ENCODE assay signal across 1 cellular context in the genomic region with DNA sequence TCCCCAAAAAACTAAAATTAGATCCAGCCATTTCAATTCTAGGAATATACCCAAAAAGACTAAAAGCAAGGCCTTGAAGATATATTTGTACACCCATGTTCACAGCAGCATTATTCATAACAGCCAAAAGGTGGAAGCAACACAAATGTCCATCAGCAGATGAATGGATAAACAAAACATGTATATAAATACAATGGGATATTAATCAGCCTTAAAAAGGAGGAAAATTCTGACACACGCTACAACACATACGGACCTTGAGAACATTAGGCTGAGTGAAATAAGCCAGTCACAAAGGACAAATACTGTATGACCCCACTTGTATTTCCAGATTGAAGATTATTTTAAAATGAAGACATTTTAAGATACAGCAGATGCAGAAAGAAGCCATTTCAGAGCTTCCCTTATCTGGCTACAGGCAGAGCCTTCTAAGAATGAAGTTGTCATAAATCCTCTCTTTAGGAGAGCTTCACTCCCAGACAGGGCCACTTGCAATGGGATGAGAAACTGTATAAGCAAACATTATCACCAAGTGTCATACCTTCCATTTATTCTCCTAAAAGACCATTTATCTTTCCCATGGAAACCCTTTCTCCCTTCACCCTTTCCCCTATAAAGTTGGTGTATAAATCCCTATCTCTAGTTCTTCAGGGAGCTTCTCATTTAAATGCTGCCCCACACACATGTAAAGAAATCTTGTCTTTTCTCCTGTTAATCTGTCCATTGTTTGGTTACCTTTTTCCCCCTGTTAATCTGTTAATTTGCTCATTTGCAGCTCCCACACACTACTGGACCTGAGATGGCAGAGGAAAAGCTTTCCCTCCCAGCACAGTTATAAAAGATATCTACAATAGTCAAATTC.
A peak's percentile ranks its signal among the peaks of the same experiment; 100 is the strongest.
TF ChIP-seq lines count a peak whose summit lies in the region.

No MANE protein-coding gene starts in this region.

TF ChIP-seq in K562, 482 proteins besides CTCF, POLR2A, EP300 and RAD21 (continued from another document and continues in another):
- TF ChIP-seq, protein P1, sequence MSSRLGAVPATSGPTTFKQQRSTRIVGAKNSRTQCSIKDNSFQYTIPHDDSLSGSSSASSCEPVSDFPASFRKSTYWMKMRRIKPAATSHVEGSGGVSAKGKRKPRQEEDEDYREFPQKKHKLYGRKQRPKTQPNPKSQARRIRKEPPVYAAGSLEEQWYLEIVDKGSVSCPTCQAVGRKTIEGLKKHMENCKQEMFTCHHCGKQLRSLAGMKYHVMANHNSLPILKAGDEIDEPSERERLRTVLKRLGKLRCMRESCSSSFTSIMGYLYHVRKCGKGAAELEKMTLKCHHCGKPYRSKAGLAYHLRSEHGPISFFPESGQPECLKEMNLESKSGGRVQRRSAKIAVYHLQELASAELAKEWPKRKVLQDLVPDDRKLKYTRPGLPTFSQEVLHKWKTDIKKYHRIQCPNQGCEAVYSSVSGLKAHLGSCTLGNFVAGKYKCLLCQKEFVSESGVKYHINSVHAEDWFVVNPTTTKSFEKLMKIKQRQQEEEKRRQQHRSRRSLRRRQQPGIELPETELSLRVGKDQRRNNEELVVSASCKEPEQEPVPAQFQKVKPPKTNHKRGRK (tag; IDR thresholded peaks at IDR 0.05) = no peak
- TF ChIP-seq TEAD1 (CRISPR knock-in tag; IDR thresholded peaks at IDR 0.05) (peak in 1 of 2 experiments; percentile 67; a peak in 1 of 4 replicates), EHMT2 (IDR thresholded peaks at IDR 0.05) (no peak), TOE1 (IDR thresholded peaks at IDR 0.05; ENCODE audit: borderline replicate concordance) (no peak), TOE1 (CRISPR knock-in tag; IDR thresholded peaks at IDR 0.05; ENCODE audit: borderline replicate concordance, low read depth) (0 out of 2 replicates have a peak, but pooled peaks have one; percentile 22), GATA2 (CRISPR knock-in tag; IDR thresholded peaks at IDR 0.05) (peak; percentile 92), FOXA3 (CRISPR knock-in tag; conservative IDR thresholded peaks at IDR 0.05 in 1 of 2, IDR thresholded peaks at IDR 0.05 in 1 of 2) (0 out of 4 replicates have a peak, but pooled peaks of 1 of the 2 experiments have one; percentile 50), KLF1 (tag; IDR thresholded peaks at IDR 0.05) (no peak), MTA1 (IDR thresholded peaks at IDR 0.05; ENCODE audit: borderline replicate concordance) (no peak), GABPA (tag; conservative IDR thresholded peaks at IDR 0.05; ENCODE audit: low read depth) (no peak), LEF1 (IDR thresholded peaks at IDR 0.05) (no peak), ZNF696 (CRISPR knock-in tag; conservative IDR thresholded peaks at IDR 0.05) (no peak), SIN3A (IDR thresholded peaks at IDR 0.05; ENCODE audit: borderline replicate concordance in 2 of 2, control insufficient read depth in 1 of 2, low read depth in 2 of 2, low read length in 2 of 2) (no peak), NFYB (IDR thresholded peaks at IDR 0.05; ENCODE audit: extremely low read depth, insufficient read length) (no peak), ESRRA (IDR thresholded peaks at IDR 0.05; ENCODE audit: borderline replicate concordance, low read depth) (no peak), XRCC4 (IDR thresholded peaks at IDR 0.05; ENCODE audit: extremely low read depth, insufficient read depth, insufficient read length) (no peak), NCOA6 (IDR thresholded peaks at IDR 0.05) (no peak), NELFE (IDR thresholded peaks at IDR 0.05; ENCODE audit: insufficient read depth, insufficient read length) (no peak), NR1H2 (CRISPR knock-in tag; IDR thresholded peaks at IDR 0.05) (no peak), CXXC5 (CRISPR knock-in tag; IDR thresholded peaks at IDR 0.05) (no peak), ZNF644 (tag; IDR thresholded peaks at IDR 0.05; ENCODE audit: low read depth) (no peak), TCF3 (CRISPR knock-in tag; IDR thresholded peaks at IDR 0.05) (peak; percentile 95), PTRF (tag; IDR thresholded peaks at IDR 0.05) (no peak), TBL1XR1 (IDR thresholded peaks at IDR 0.05; ENCODE audit: low read length in 2 of 2) (no peak), ZKSCAN1 (IDR thresholded peaks at IDR 0.05; ENCODE audit: low read depth, low read length) (no peak), SREBF2 (CRISPR knock-in tag; IDR thresholded peaks at IDR 0.05) (no peak), ATF7 (IDR thresholded peaks at IDR 0.05) (no peak), ZC3H8 (IDR thresholded peaks at IDR 0.05) (no peak), OTX1 (CRISPR knock-in tag; IDR thresholded peaks at IDR 0.05) (no peak), TEAD2 (tag; IDR thresholded peaks at IDR 0.05) (no peak), GTF2A2 (tag; IDR thresholded peaks at IDR 0.05) (no peak), TCF7 (IDR thresholded peaks at IDR 0.05; ENCODE audit: borderline replicate concordance) (no peak), STAT5A (IDR thresholded peaks at IDR 0.05; ENCODE audit: borderline replicate concordance, low read length) (peak; percentile 88), FOXJ2 (tag; IDR thresholded peaks at IDR 0.05) (no peak), MYC (IDR thresholded peaks at IDR 0.05; ENCODE audit: low read depth, low read length) (no peak), MYC (CRISPR knock-in tag; IDR thresholded peaks at IDR 0.05; ENCODE audit: borderline replicate concordance, low read depth) (no peak), SPI1 (IDR thresholded peaks at IDR 0.05; ENCODE audit: borderline replicate concordance, low read depth, low read length) (no peak), TEAD4 (IDR thresholded peaks at IDR 0.05; ENCODE audit: low read length) (peak; percentile 96), TEAD4 (CRISPR knock-in tag; IDR thresholded peaks at IDR 0.05; ENCODE audit: borderline replicate concordance) (no peak), CBX1 (IDR thresholded peaks at IDR 0.05; ENCODE audit: low read depth) (no peak)
- TF ChIP-seq, protein P2, sequence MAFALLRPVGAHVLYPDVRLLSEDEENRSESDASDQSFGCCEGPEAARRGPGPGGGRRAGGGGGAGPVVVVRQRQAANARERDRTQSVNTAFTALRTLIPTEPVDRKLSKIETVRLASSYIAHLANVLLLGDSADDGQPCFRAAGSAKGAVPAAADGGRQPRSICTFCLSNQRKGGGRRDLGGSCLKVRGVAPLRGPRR (CRISPR knock-in tag; IDR thresholded peaks at IDR 0.05) = no peak
- TF ChIP-seq, protein P3, sequence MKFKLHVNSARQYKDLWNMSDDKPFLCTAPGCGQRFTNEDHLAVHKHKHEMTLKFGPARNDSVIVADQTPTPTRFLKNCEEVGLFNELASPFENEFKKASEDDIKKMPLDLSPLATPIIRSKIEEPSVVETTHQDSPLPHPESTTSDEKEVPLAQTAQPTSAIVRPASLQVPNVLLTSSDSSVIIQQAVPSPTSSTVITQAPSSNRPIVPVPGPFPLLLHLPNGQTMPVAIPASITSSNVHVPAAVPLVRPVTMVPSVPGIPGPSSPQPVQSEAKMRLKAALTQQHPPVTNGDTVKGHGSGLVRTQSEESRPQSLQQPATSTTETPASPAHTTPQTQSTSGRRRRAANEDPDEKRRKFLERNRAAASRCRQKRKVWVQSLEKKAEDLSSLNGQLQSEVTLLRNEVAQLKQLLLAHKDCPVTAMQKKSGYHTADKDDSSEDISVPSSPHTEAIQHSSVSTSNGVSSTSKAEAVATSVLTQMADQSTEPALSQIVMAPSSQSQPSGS (CRISPR knock-in tag; IDR thresholded peaks at IDR 0.05) = no peak
- TF ChIP-seq, protein P4, sequence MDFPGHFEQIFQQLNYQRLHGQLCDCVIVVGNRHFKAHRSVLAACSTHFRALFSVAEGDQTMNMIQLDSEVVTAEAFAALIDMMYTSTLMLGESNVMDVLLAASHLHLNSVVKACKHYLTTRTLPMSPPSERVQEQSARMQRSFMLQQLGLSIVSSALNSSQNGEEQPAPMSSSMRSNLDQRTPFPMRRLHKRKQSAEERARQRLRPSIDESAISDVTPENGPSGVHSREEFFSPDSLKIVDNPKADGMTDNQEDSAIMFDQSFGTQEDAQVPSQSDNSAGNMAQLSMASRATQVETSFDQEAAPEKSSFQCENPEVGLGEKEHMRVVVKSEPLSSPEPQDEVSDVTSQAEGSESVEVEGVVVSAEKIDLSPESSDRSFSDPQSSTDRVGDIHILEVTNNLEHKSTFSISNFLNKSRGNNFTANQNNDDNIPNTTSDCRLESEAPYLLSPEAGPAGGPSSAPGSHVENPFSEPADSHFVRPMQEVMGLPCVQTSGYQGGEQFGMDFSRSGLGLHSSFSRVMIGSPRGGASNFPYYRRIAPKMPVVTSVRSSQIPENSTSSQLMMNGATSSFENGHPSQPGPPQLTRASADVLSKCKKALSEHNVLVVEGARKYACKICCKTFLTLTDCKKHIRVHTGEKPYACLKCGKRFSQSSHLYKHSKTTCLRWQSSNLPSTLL (IDR thresholded peaks at IDR 0.05) = no peak
- TF ChIP-seq, protein P5, sequence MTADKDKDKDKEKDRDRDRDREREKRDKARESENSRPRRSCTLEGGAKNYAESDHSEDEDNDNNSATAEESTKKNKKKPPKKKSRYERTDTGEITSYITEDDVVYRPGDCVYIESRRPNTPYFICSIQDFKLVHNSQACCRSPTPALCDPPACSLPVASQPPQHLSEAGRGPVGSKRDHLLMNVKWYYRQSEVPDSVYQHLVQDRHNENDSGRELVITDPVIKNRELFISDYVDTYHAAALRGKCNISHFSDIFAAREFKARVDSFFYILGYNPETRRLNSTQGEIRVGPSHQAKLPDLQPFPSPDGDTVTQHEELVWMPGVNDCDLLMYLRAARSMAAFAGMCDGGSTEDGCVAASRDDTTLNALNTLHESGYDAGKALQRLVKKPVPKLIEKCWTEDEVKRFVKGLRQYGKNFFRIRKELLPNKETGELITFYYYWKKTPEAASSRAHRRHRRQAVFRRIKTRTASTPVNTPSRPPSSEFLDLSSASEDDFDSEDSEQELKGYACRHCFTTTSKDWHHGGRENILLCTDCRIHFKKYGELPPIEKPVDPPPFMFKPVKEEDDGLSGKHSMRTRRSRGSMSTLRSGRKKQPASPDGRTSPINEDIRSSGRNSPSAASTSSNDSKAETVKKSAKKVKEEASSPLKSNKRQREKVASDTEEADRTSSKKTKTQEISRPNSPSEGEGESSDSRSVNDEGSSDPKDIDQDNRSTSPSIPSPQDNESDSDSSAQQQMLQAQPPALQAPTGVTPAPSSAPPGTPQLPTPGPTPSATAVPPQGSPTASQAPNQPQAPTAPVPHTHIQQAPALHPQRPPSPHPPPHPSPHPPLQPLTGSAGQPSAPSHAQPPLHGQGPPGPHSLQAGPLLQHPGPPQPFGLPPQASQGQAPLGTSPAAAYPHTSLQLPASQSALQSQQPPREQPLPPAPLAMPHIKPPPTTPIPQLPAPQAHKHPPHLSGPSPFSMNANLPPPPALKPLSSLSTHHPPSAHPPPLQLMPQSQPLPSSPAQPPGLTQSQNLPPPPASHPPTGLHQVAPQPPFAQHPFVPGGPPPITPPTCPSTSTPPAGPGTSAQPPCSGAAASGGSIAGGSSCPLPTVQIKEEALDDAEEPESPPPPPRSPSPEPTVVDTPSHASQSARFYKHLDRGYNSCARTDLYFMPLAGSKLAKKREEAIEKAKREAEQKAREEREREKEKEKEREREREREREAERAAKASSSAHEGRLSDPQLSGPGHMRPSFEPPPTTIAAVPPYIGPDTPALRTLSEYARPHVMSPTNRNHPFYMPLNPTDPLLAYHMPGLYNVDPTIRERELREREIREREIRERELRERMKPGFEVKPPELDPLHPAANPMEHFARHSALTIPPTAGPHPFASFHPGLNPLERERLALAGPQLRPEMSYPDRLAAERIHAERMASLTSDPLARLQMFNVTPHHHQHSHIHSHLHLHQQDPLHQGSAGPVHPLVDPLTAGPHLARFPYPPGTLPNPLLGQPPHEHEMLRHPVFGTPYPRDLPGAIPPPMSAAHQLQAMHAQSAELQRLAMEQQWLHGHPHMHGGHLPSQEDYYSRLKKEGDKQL (CRISPR knock-in tag; IDR thresholded peaks at IDR 0.05; ENCODE audit: borderline replicate concordance) = 0 out of 2 replicates have a peak, but pooled peaks have one; percentile 76
- TF ChIP-seq, protein P6, sequence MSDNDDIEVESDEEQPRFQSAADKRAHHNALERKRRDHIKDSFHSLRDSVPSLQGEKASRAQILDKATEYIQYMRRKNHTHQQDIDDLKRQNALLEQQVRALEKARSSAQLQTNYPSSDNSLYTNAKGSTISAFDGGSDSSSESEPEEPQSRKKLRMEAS (CRISPR knock-in tag; IDR thresholded peaks at IDR 0.05) = no peak
- TF ChIP-seq, protein P7, sequence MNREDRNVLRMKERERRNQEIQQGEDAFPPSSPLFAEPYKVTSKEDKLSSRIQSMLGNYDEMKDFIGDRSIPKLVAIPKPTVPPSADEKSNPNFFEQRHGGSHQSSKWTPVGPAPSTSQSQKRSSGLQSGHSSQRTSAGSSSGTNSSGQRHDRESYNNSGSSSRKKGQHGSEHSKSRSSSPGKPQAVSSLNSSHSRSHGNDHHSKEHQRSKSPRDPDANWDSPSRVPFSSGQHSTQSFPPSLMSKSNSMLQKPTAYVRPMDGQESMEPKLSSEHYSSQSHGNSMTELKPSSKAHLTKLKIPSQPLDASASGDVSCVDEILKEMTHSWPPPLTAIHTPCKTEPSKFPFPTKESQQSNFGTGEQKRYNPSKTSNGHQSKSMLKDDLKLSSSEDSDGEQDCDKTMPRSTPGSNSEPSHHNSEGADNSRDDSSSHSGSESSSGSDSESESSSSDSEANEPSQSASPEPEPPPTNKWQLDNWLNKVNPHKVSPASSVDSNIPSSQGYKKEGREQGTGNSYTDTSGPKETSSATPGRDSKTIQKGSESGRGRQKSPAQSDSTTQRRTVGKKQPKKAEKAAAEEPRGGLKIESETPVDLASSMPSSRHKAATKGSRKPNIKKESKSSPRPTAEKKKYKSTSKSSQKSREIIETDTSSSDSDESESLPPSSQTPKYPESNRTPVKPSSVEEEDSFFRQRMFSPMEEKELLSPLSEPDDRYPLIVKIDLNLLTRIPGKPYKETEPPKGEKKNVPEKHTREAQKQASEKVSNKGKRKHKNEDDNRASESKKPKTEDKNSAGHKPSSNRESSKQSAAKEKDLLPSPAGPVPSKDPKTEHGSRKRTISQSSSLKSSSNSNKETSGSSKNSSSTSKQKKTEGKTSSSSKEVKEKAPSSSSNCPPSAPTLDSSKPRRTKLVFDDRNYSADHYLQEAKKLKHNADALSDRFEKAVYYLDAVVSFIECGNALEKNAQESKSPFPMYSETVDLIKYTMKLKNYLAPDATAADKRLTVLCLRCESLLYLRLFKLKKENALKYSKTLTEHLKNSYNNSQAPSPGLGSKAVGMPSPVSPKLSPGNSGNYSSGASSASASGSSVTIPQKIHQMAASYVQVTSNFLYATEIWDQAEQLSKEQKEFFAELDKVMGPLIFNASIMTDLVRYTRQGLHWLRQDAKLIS (CRISPR knock-in tag; IDR thresholded peaks at IDR 0.05) = peak; percentile 48; the same call in 1 of the 2 replicates
